In genomic region chr15:40955930-40956542, GRCh38 we compare ENCODE assay signal across 11 cellular contexts. TPM values are rescaled to one million over a fixed set of nuclear protein-coding genes. Genes with fewer than 3 reads are reported as not detected.
DNase-seq lines count a peak whose midpoint lies in the region; ATAC-seq and TF ChIP-seq lines count a peak whose summit lies in the region.
"Had no signal": no experiment of that assay in that cellular context is flagged by ENCODE, and none has a peak within 500 bp of the region (broad histone marks: within the 10 kb centered on the region; RNA-seq: fewer than 3 reads in every experiment).

No MANE protein-coding gene starts in this region.

- H3K27ac ChIP-seq in heart left ventricle: peak overlapping the region in 11 of 12 donors; percentile 42 to 90 (median 77)
- H3K27ac ChIP-seq: WERI-Rb-1 had no signal

- TF ChIP-seq CTCF in heart left ventricle (IDR thresholded peaks at IDR 0.05) (no peak), type B pancreatic cell (conservative IDR thresholded peaks at IDR 0.05) (no peak)
- no peak for TF ChIP-seq CTCF in activated CD8-positive, alpha-beta T cell treated with anti-CD3 and anti-CD28 coated beads for 36 hours (IDR thresholded peaks at IDR 0.05)

- H3K9me3 Mint-ChIP-seq in activated CD8-positive, alpha-beta T cell treated with anti-CD3 and anti-CD28 coated beads for 36 hours: no peaks in the 10 kb centered on the region
- H3K9me3 Mint-ChIP-seq in type B pancreatic cell: no peaks in the 10 kb centered on the region
- H3K9me3 Mint-ChIP-seq in stimulated activated naive B cell treated with anti-CD40 and anti-IgM and Interleukin-4, amounts not matched to agents 10 μg/mL and 1 μg/mL and 100 μg/mL, for 72 hours: no peaks in the 10 kb centered on the region

- peaks cover 28% of the 10 kb centered on the region for H3K4me1 Mint-ChIP-seq in activated CD8-positive, alpha-beta T cell treated with anti-CD3 and anti-CD28 coated beads for 36 hours (ENCODE audit: low read depth)
- peaks cover 28% of the 10 kb centered on the region for H3K4me1 Mint-ChIP-seq in type B pancreatic cell (ENCODE audit: unreplicated experiment)
- peaks cover 31 to 38% of the 10 kb centered on the region in 2 donors for H3K4me1 Mint-ChIP-seq in stimulated activated naive B cell treated with anti-CD40 and anti-IgM and Interleukin-4, amounts not matched to agents 10 μg/mL and 1 μg/mL and 100 μg/mL, for 72 hours

- H3K27me3 Mint-ChIP-seq in activated CD8-positive, alpha-beta T cell treated with anti-CD3 and anti-CD28 coated beads for 36 hours: no peaks in the 10 kb centered on the region
- H3K27me3 Mint-ChIP-seq in type B pancreatic cell: peaks cover 14% of the 10 kb centered on the region
- peaks cover 0 to 4% of the 10 kb centered on the region in 2 donors for H3K27me3 Mint-ChIP-seq in stimulated activated naive B cell treated with anti-CD40 and anti-IgM and Interleukin-4, amounts not matched to agents 10 μg/mL and 1 μg/mL and 100 μg/mL, for 72 hours

- 55 to 80% (median 59%) methylated on average over 2 to 3 of the region's 3 CpGs for WGBS in heart left ventricle, 4 donors

- DNase-seq in heart left ventricle (peak in 2 of 5 donors; percentile 40 to 43), Right ventricle myocardium inferior (ENCODE audit: missing footprints) (no peak), iris pigment epithelial cell (ENCODE audit: low read depth) (peak; percentile 26), type B pancreatic cell (ENCODE audit: extremely low spot score, unreplicated experiment) (no peak), NCI-H1048 (lab: John Stamatoyannopoulos, UW) (no peak)
- no peak for DNase-seq in activated CD8-positive, alpha-beta T cell treated with anti-CD3 and anti-CD28 coated beads for 36 hours
- no peak for DNase-seq in stimulated activated naive B cell treated with anti-CD40 and anti-IgM and Interleukin-4, amounts not matched to agents 10 μg/mL and 1 μg/mL and 100 μg/mL, for 72 hours
- DNase-seq: effector memory CD4-positive, alpha-beta T cell; hippocampal formation; WERI-Rb-1 had no signal

- no peaks in the 10 kb centered on the region for H3K27me3 ChIP-seq in heart left ventricle

- H3K9me3 ChIP-seq in heart left ventricle: no peaks in the 10 kb centered on the region

- no peak overlapping the region for H3K27ac Mint-ChIP-seq in activated CD8-positive, alpha-beta T cell treated with anti-CD3 and anti-CD28 coated beads for 36 hours
- H3K27ac Mint-ChIP-seq in type B pancreatic cell: peak overlapping the region; percentile 55
- no peak overlapping the region for H3K27ac Mint-ChIP-seq in stimulated activated naive B cell treated with anti-CD40 and anti-IgM and Interleukin-4, amounts not matched to agents 10 μg/mL and 1 μg/mL and 100 μg/mL, for 72 hours

- H3K36me3 Mint-ChIP-seq in activated CD8-positive, alpha-beta T cell treated with anti-CD3 and anti-CD28 coated beads for 36 hours (ENCODE audit: low read depth): peaks cover 37% of the 10 kb centered on the region
- no peaks in the 10 kb centered on the region for H3K36me3 Mint-ChIP-seq in type B pancreatic cell
- H3K36me3 Mint-ChIP-seq in stimulated activated naive B cell treated with anti-CD40 and anti-IgM and Interleukin-4, amounts not matched to agents 10 μg/mL and 1 μg/mL and 100 μg/mL, for 72 hours: peaks cover 5 to 8% of the 10 kb centered on the region in 2 donors

- ATAC-seq in heart left ventricle: peak in 3 of 4 donors; percentile 3 to 27 (median 27)
- ATAC-seq in Right ventricle myocardium inferior: no peak
- no peak for ATAC-seq in activated CD8-positive, alpha-beta T cell treated with anti-CD3 and anti-CD28 coated beads for 36 hours
- ATAC-seq in GM21737 (IDR thresholded peaks at IDR 0.05; ENCODE audit: unreplicated experiment): no peak
- no peak for ATAC-seq in stimulated activated naive B cell treated with anti-CD40 and anti-IgM and Interleukin-4, amounts not matched to agents 10 μg/mL and 1 μg/mL and 100 μg/mL, for 72 hours (replicated peaks)

- H3K4me3 ChIP-seq in heart left ventricle: no peak overlapping the region

- peak overlapping the region; percentile 55 for H3K4me3 Mint-ChIP-seq in activated CD8-positive, alpha-beta T cell treated with anti-CD3 and anti-CD28 coated beads for 36 hours
- H3K4me3 Mint-ChIP-seq in type B pancreatic cell: peak overlapping the region; percentile 59
- no peak overlapping the region for H3K4me3 Mint-ChIP-seq in stimulated activated naive B cell treated with anti-CD40 and anti-IgM and Interleukin-4, amounts not matched to agents 10 μg/mL and 1 μg/mL and 100 μg/mL, for 72 hours

- POLR2A ChIA-PET in activated CD8-positive, alpha-beta T cell treated with anti-CD3 and anti-CD28 coated beads for 36 hours (lab: Charles Lee): interaction anchor here (0.7 to 6.1 kb wide), 5 partner anchors 14 to 570 kb away, joined by 3 to 67 read pairs (median 7); no protein-coding TSS in a partner anchor

- TF ChIP-seq POLR2A in heart left ventricle (IDR thresholded peaks at IDR 0.05): no peak

- CTCF ChIA-PET in activated CD8-positive, alpha-beta T cell treated with anti-CD3 and anti-CD28 coated beads for 36 hours (lab: Charles Lee): interaction anchor here (1.0 to 7.5 kb wide), 3 partner anchors 14 to 61 kb away, joined by 3 to 73 read pairs (median 4); partner anchors contain the start of gene VPS18

- intact Hi-C loops in heart left ventricle (cut with DNase I): no loop called here
- intact Hi-C loops in Right ventricle myocardium inferior (cut with DNase I): no loop called here
- intact Hi-C loops in activated CD8-positive, alpha-beta T cell treated with anti-CD3 and anti-CD28 coated beads for 36 hours (cut with micrococcal nuclease): loop anchor here (10.0 kb wide), 1 partner anchor 51 kb away; no protein-coding TSS in a partner anchor

- no peaks in the 10 kb centered on the region for H3K36me3 ChIP-seq in heart left ventricle
- H3K36me3 ChIP-seq: WERI-Rb-1 had no signal

- peaks cover 0 to 45% (median 19%) of the 10 kb centered on the region in 12 donors for H3K4me1 ChIP-seq in heart left ventricle

RNA-seq across cellular contexts. Expression of gene CHAC1, which starts 2.8 kb away (rescaled TPM):
- total RNA-seq in heart left ventricle: 1 to 10 TPM in 6 of 9 donors, under 1 TPM in 3; 0.72 to 5.3 (median 1.8) TPM
- polyA plus RNA-seq in heart left ventricle: 1 to 10 TPM; 2.4 to 6.1 TPM
- 0.81 TPM for total RNA-seq in Right ventricle myocardium inferior
- total RNA-seq in activated CD8-positive, alpha-beta T cell treated with anti-CD3 and anti-CD28 coated beads for 36 hours: 10 to 100 TPM; 21.9 to 22.6 TPM
- total RNA-seq in type B pancreatic cell (ENCODE audit: low replicate concordance): 7.8 and 12.9 TPM in 2 replicates

RNA-seq across cellular contexts. Expression of gene DLL4, which starts 26.9 kb away (rescaled TPM):
- total RNA-seq in heart left ventricle (10 to 100 TPM in 6 of 9 donors, 1 to 10 TPM in 3; 4.7 to 20.8 (median 13.5) TPM), Right ventricle myocardium inferior (11.1 TPM), type B pancreatic cell (ENCODE audit: low replicate concordance) (2.9 and 5.9 TPM in 2 replicates)
- 10 to 100 TPM in 1 of 2 donors, 1 to 10 TPM in 1; 6.8 to 11.1 TPM for polyA plus RNA-seq in heart left ventricle
- not detected for total RNA-seq in activated CD8-positive, alpha-beta T cell treated with anti-CD3 and anti-CD28 coated beads for 36 hours

Comparison
In these comparisons a context has a peak if more than half of its experiments do, and no peak if none do; other contexts are left out.
1. ATAC-seq: peak in heart left ventricle (3 of 4); none in Right ventricle myocardium inferior (single experiment), activated CD8-positive, alpha-beta T cell treated with anti-CD3 and anti-CD28 coated beads for 36 hours (single experiment), GM21737 (single experiment) and stimulated activated naive B cell treated with anti-CD40 and anti-IgM and Interleukin-4, amounts not matched to agents 10 μg/mL and 1 μg/mL and 100 μg/mL, for 72 hours (0 of 2).
2. H3K4me3 Mint-ChIP-seq: peak in activated CD8-positive, alpha-beta T cell treated with anti-CD3 and anti-CD28 coated beads for 36 hours (single experiment) and type B pancreatic cell (single experiment); none in stimulated activated naive B cell treated with anti-CD40 and anti-IgM and Interleukin-4, amounts not matched to agents 10 μg/mL and 1 μg/mL and 100 μg/mL, for 72 hours (0 of 2).